ENCODE assay signal across 20 cellular contexts in genomic region chr2:149164827-149165226, GRCh38.
"Had no signal": no experiment of that assay in that cellular context is flagged by ENCODE, and none has a peak within 500 bp of the region (broad histone marks: within the 10 kb centered on the region; RNA-seq: fewer than 3 reads in every experiment).

No MANE protein-coding gene starts in this region.

- H3K36me3 Mint-ChIP-seq: immature natural killer cell; naive thymus-derived CD4-positive, alpha-beta T cell; stimulated activated memory B cell treated with anti-CD40 and anti-IgM and Interleukin-4, amounts not matched to agents 10 μg/mL and 1 μg/mL and 100 μg/mL, for 72 hours had no signal

- H3K4me1 Mint-ChIP-seq: immature natural killer cell had no signal

- H3K4me1 ChIP-seq: psoas muscle, testis, tibial nerve had no signal

- H3K4me3 ChIP-seq: esophagus squamous epithelium, psoas muscle, spleen, testis, tibial nerve had no signal

- H3K27ac Mint-ChIP-seq: dendritic cell treated with granulocyte-macrophage colony-stimulating factor and Interleukin-4, amounts not matched to agents 40 ng/mL and 50 ng/mL, for 4 days; effector memory CD8-positive, alpha-beta T cell; immature natural killer cell; naive thymus-derived CD4-positive, alpha-beta T cell; nephron progenitor cell; stimulated activated memory B cell treated with anti-CD40 and anti-IgM and Interleukin-4, amounts not matched to agents 10 μg/mL and 1 μg/mL and 100 μg/mL, for 72 hours; stimulated activated naive CD8-positive, alpha-beta T cell treated with anti-CD3 and anti-CD28 coated beads, Interleukin-15, Interleukin-2, amounts not matched to agents 100 ng/mL and 50 ng/mL, for 24 hours had no signal

- H3K36me3 ChIP-seq: esophagus squamous epithelium, spleen, tibial nerve had no signal

- H3K27ac ChIP-seq: psoas muscle, spleen, testis, tibial nerve had no signal

- H3K9me3 ChIP-seq: esophagus squamous epithelium, psoas muscle, testis, tibial nerve had no signal

- H3K9me3 Mint-ChIP-seq: dendritic cell treated with granulocyte-macrophage colony-stimulating factor and Interleukin-4, amounts not matched to agents 40 ng/mL and 50 ng/mL, for 4 days; effector memory CD8-positive, alpha-beta T cell; nephron progenitor cell; stimulated activated memory B cell treated with anti-CD40 and anti-IgM and Interleukin-4, amounts not matched to agents 10 μg/mL and 1 μg/mL and 100 μg/mL, for 72 hours had no signal

- DNase-seq: effector memory CD8-positive, alpha-beta T cell; esophagus squamous epithelium; foreskin fibroblast; immature natural killer cell; kidney; left cardiac atrium; left ventricle myocardium superior; naive thymus-derived CD4-positive, alpha-beta T cell; nephron progenitor cell; psoas muscle; retina; spleen; stimulated activated CD4-positive, alpha-beta T cell treated with anti-CD3 and anti-CD28 coated beads, Interleukin-15, amount 100 ng/mL, for 24 hours; stimulated activated CD4-positive, alpha-beta T cell treated with anti-CD3 and anti-CD28 coated beads, Interleukin-1b, Interleukin-23, amount 100 ng/mL, for 48 hours; stimulated activated CD4-positive, alpha-beta T cell treated with anti-CD3 and anti-CD28 coated beads, Interleukin-4, amount 100 ng/mL, for 24 hours; testis had no signal

- H3K4me3 Mint-ChIP-seq: dendritic cell treated with granulocyte-macrophage colony-stimulating factor and Interleukin-4, amounts not matched to agents 40 ng/mL and 50 ng/mL, for 4 days; effector memory CD8-positive, alpha-beta T cell; immature natural killer cell; naive thymus-derived CD4-positive, alpha-beta T cell; nephron progenitor cell; stimulated activated memory B cell treated with anti-CD40 and anti-IgM and Interleukin-4, amounts not matched to agents 10 μg/mL and 1 μg/mL and 100 μg/mL, for 72 hours; stimulated activated naive CD8-positive, alpha-beta T cell treated with anti-CD3 and anti-CD28 coated beads, Interleukin-15, Interleukin-2, amounts not matched to agents 100 ng/mL and 50 ng/mL, for 24 hours had no signal

- H3K27me3 ChIP-seq: esophagus squamous epithelium, testis, tibial nerve had no signal
